Comparison of ENCODE assay signal across 16 cellular contexts in the genomic region with DNA sequence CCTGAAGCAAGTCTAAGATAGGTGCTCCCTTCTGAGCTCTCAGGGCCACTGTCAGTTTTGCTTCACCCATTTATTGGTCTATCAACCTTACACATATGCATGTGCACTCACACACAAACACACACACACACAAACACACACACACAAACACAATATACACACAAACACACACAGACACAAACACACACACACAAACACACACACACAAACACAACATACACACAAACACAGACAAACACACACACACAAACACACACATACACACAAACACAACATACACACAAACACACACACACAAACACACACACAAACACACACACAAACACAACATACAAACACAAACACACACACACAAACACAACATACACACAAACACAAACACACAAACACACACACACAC.
"Had no signal": no experiment of that assay in that cellular context is flagged by ENCODE, and none has a peak within 500 bp of the region (broad histone marks: within the 10 kb centered on the region; RNA-seq: fewer than 3 reads in every experiment).

No MANE protein-coding gene starts in this region.

- ATAC-seq: foreskin keratinocyte, left cardiac atrium, lower lobe of right lung had no signal

- DNase-seq: foreskin keratinocyte; immature natural killer cell; kidney; left cardiac atrium; left ventricle myocardium inferior; lower lobe of right lung; midbrain; small intestine; stimulated activated CD4-positive, alpha-beta T cell treated with anti-CD3 and anti-CD28 coated beads, Interleukin-12 subunit alpha, Interleukin-12 subunit beta, amount 100 ng/mL, for 4 hours; stimulated activated naive CD4-positive, alpha-beta T cell; stomach; substantia nigra; transverse colon had no signal

- H3K27ac ChIP-seq: foreskin keratinocyte, left ventricle myocardium inferior, lower lobe of right lung, neutrophil, right atrium auricular region, stomach, thoracic aorta, transverse colon had no signal

- H3K4me1 ChIP-seq: foreskin keratinocyte, left ventricle myocardium inferior, right atrium auricular region had no signal

- H3K36me3 ChIP-seq: left ventricle myocardium inferior, lower lobe of right lung, neutrophil, right atrium auricular region, stomach, thoracic aorta, transverse colon had no signal

- FAIRE-seq: kidney, small intestine had no signal

- H3K9me3 ChIP-seq: lower lobe of right lung, neutrophil, thoracic aorta, transverse colon had no signal

- H3K4me3 ChIP-seq: left ventricle myocardium inferior, lower lobe of right lung, right atrium auricular region, stomach, thoracic aorta, transverse colon had no signal

- H3K27me3 ChIP-seq: foreskin keratinocyte, neutrophil, right atrium auricular region, stomach, transverse colon had no signal
